Comparison of ENCODE assay signal across 27 cellular contexts in genomic region chr7:22116451-22117027, GRCh38.
DNase-seq lines count a peak whose midpoint lies in the region; ATAC-seq and TF ChIP-seq lines count a peak whose summit lies in the region.
"Had no signal": no experiment of that assay in that cellular context is flagged by ENCODE, and none has a peak within 500 bp of the region (broad histone marks: within the 10 kb centered on the region; RNA-seq: fewer than 3 reads in every experiment).

No MANE protein-coding gene starts in this region.

- H3K36me3 Mint-ChIP-seq in HFFc6 (ENCODE audit: low read depth): no peaks in the 10 kb centered on the region
- H3K36me3 Mint-ChIP-seq: activated naive CD8-positive, alpha-beta T cell; naive thymus-derived CD8-positive, alpha-beta T cell; stimulated activated naive B cell treated with anti-CD40 and anti-IgM and Interleukin-4, amounts not matched to agents 10 μg/mL and 1 μg/mL and 100 μg/mL, for 72 hours had no signal

- DNase-seq in AG10803 (ENCODE audit: low read depth) (peak; percentile 33), HFFc6 (peak; percentile 33), choroid plexus epithelial cell (ENCODE audit: low read depth) (peak; percentile 27), pons (ENCODE audit: low spot score) (peak; percentile 20)
- DNase-seq in activated CD4-positive, alpha-beta T cell treated with anti-CD3 and anti-CD28 coated beads, Interleukin-2, amount 50 U/mL, for 4 hours: no peak
- DNase-seq: activated CD4-positive, alpha-beta T cell treated with anti-CD3 and anti-CD28 coated beads for 1 hour; activated CD8-positive, alpha-beta T cell treated with anti-CD3 and anti-CD28 coated beads for 36 hours; activated effector memory CD4-positive, alpha-beta T cell treated with anti-CD3 and anti-CD28 coated beads, Interleukin-2, amount 50 U/mL, for 16 hours; anterior cingulate cortex; cortex of kidney; foreskin fibroblast; midbrain; naive thymus-derived CD8-positive, alpha-beta T cell; NCI-H1436 treated with DMSO at 0.1 percent for 48 hours; NCI-H2081 treated with DMSO at 0.1 percent for 48 hours; NCI-H2227 treated with DMSO at 0.1 percent for 48 hours; NCI-H526 treated with DMSO at 0.1 percent for 48 hours; stimulated activated naive B cell treated with anti-CD40 and anti-IgM and Interleukin-4, amounts not matched to agents 10 μg/mL and 1 μg/mL and 100 μg/mL, for 72 hours had no signal

- ATAC-seq in HG03095 (IDR thresholded peaks at IDR 0.05; ENCODE audit: unreplicated experiment): no peak
- ATAC-seq in HG03097 (IDR thresholded peaks at IDR 0.05; ENCODE audit: low FRiP score, unreplicated experiment): no peak
- ATAC-seq: activated CD8-positive, alpha-beta T cell treated with anti-CD3 and anti-CD28 coated beads for 36 hours; esophagus mucosa; HCT116; naive thymus-derived CD8-positive, alpha-beta T cell; Right ventricle myocardium inferior; SK-N-SH treated with all-trans-retinoic acid at 6 μM for 48 hours had no signal

- H3K4me3 Mint-ChIP-seq in HFFc6: no peak overlapping the region
- H3K4me3 Mint-ChIP-seq: activated CD8-positive, alpha-beta T cell treated with anti-CD3 and anti-CD28 coated beads for 36 hours; activated naive CD8-positive, alpha-beta T cell; naive thymus-derived CD8-positive, alpha-beta T cell; stimulated activated naive B cell treated with anti-CD40 and anti-IgM and Interleukin-4, amounts not matched to agents 10 μg/mL and 1 μg/mL and 100 μg/mL, for 72 hours had no signal

- no peak overlapping the region for H3K27ac Mint-ChIP-seq in HFFc6
- H3K27ac Mint-ChIP-seq: activated CD8-positive, alpha-beta T cell treated with anti-CD3 and anti-CD28 coated beads for 36 hours; activated naive CD8-positive, alpha-beta T cell; naive thymus-derived CD8-positive, alpha-beta T cell; stimulated activated naive B cell treated with anti-CD40 and anti-IgM and Interleukin-4, amounts not matched to agents 10 μg/mL and 1 μg/mL and 100 μg/mL, for 72 hours had no signal

- H3K4me3 ChIP-seq in AG10803 (ENCODE audit: low read length): no peak overlapping the region
- H3K4me3 ChIP-seq in choroid plexus epithelial cell (ENCODE audit: low read depth, low read length): no peak overlapping the region
- H3K4me3 ChIP-seq: BLaER1, thoracic aorta had no signal

- H3K4me1 Mint-ChIP-seq in HFFc6 (ENCODE audit: low read depth): peaks cover 27% of the 10 kb centered on the region

- peaks cover 3% of the 10 kb centered on the region for H3K27me3 Mint-ChIP-seq in HFFc6 (ENCODE audit: insufficient read depth)
- H3K27me3 Mint-ChIP-seq: activated CD8-positive, alpha-beta T cell treated with anti-CD3 and anti-CD28 coated beads for 36 hours; stimulated activated naive B cell treated with anti-CD40 and anti-IgM and Interleukin-4, amounts not matched to agents 10 μg/mL and 1 μg/mL and 100 μg/mL, for 72 hours had no signal

- no peak for TF ChIP-seq CTCF in AG10803 (conservative IDR thresholded peaks at IDR 0.05; ENCODE audit: low read length)
- TF ChIP-seq CTCF in HFFc6 (IDR thresholded peaks at IDR 0.05): no peak
- TF ChIP-seq CTCF in choroid plexus epithelial cell (conservative IDR thresholded peaks at IDR 0.05; ENCODE audit: low read depth, low read length): no peak

- H3K9me3 Mint-ChIP-seq in HFFc6: no peaks in the 10 kb centered on the region
- H3K9me3 Mint-ChIP-seq: activated CD8-positive, alpha-beta T cell treated with anti-CD3 and anti-CD28 coated beads for 36 hours; naive thymus-derived CD8-positive, alpha-beta T cell; stimulated activated naive B cell treated with anti-CD40 and anti-IgM and Interleukin-4, amounts not matched to agents 10 μg/mL and 1 μg/mL and 100 μg/mL, for 72 hours had no signal

Comparison
In these comparisons a context has a peak if more than half of its experiments do, and no peak if none do; other contexts are left out.
1. DNase-seq: peak in AG10803 (single experiment), HFFc6 (single experiment), choroid plexus epithelial cell (single experiment) and pons (single experiment); none in activated CD4-positive, alpha-beta T cell treated with anti-CD3 and anti-CD28 coated beads, Interleukin-2, amount 50 U/mL, for 4 hours (0 of 2).